ENCODE assay signal across 10 cellular contexts in genomic region chr3:138180375-138181029, GRCh38. TPM values are rescaled to one million over a fixed set of nuclear protein-coding genes. Genes with fewer than 3 reads are reported as not detected.
DNase-seq lines count a peak whose midpoint lies in the region; ATAC-seq, FAIRE-seq and TF ChIP-seq lines count a peak whose summit lies in the region.
"Had no signal": no experiment of that assay in that cellular context is flagged by ENCODE, and none has a peak within 500 bp of the region (broad histone marks: within the 10 kb centered on the region; RNA-seq: fewer than 3 reads in every experiment).

No MANE protein-coding gene starts in this region.

- 7 to 12% methylated on average over 2 of the region's 2 CpGs for WGBS in gastroesophageal sphincter (ENCODE audit: low coverage in 1 of 2), 2 donors
- 2 to 10% (median 3%) methylated on average over 2 of the region's 2 CpGs for WGBS in small intestine, 3 donors

- H3K27me3 ChIP-seq in WERI-Rb-1 (ENCODE audit: insufficient read depth, low read depth, severe bottlenecking), result no peaks in the 10 kb centered on the region
- H3K27me3 ChIP-seq in gastroesophageal sphincter, result no peaks in the 10 kb centered on the region
- H3K27me3 ChIP-seq in small intestine (ENCODE audit: control insufficient read depth in 2 of 2, insufficient read depth in 2 of 2, low read length in 2 of 2), result no peaks in the 10 kb centered on the region

- no peaks in the 10 kb centered on the region for H3K9me3 ChIP-seq in WERI-Rb-1 (ENCODE audit: severe bottlenecking)
- H3K9me3 ChIP-seq in gastroesophageal sphincter, result no peaks in the 10 kb centered on the region
- no peaks in the 10 kb centered on the region for H3K9me3 ChIP-seq in small intestine (ENCODE audit: control insufficient read depth, low read depth)

- TF ChIP-seq CTCF in GM12873 (IDR thresholded peaks at IDR 0.05; ENCODE audit: insufficient read depth, low read depth, low read length, missing control alignments) (peak; percentile 63), WERI-Rb-1 (IDR thresholded peaks at IDR 0.05; ENCODE audit: low read depth, low read length) (no peak), gastroesophageal sphincter (IDR thresholded peaks at IDR 0.05) (peak; percentile 9 to 47 (median 28))

- H3K4me3 ChIP-seq in WERI-Rb-1 (ENCODE audit: low read depth, low read length) (no peak overlapping the region), gastroesophageal sphincter (no peak overlapping the region), small intestine (ENCODE audit: low read depth in 1 of 2, low read length in 2 of 2) (no peak overlapping the region)

- peak; percentile 59 for FAIRE-seq in small intestine (lab: Jason Lieb, UNC)

- H3K27ac ChIP-seq in WERI-Rb-1, result no peak overlapping the region
- H3K27ac ChIP-seq in gastroesophageal sphincter, result no peak overlapping the region
- no peak overlapping the region for H3K27ac ChIP-seq in small intestine (ENCODE audit: low read depth in 1 of 2, low read length in 1 of 2)
- H3K27ac ChIP-seq: epithelial cell of prostate had no signal

- H3K4me1 ChIP-seq in gastroesophageal sphincter, result peaks cover 0 to under 1% (median 0%) of the 10 kb centered on the region in 3 donors
- H3K4me1 ChIP-seq in small intestine (ENCODE audit: control insufficient read depth in 2 of 2, insufficient read depth in 1 of 2, low read depth in 1 of 2, low read length in 1 of 2), result no peaks in the 10 kb centered on the region

- DNase-seq in AG08395 (ENCODE audit: low spot score) (peak; percentile 10), NCI-H2171 (lab: John Stamatoyannopoulos, UW) (peak; percentile 8), WERI-Rb-1 (peak; percentile 38), small intestine (peak; percentile 66)
- DNase-seq in activated T-cell treated with anti-CD3 and anti-CD28 coated beads, Interleukin-2, amount 50 U/mL, for 48 hours, result no peak

- no peak for TF ChIP-seq EP300 in gastroesophageal sphincter (IDR thresholded peaks at IDR 0.05)

- no peak for TF ChIP-seq POLR2A in gastroesophageal sphincter (IDR thresholded peaks at IDR 0.05)

- ATAC-seq in HG03108 (IDR thresholded peaks at IDR 0.05; ENCODE audit: unreplicated experiment), result peak; percentile 72
- no peak for ATAC-seq in gastroesophageal sphincter

- H3K36me3 ChIP-seq in WERI-Rb-1 (no peaks in the 10 kb centered on the region), gastroesophageal sphincter (no peaks in the 10 kb centered on the region), small intestine (ENCODE audit: control insufficient read depth in 2 of 2, insufficient read depth in 2 of 2, low read length in 2 of 2) (no peaks in the 10 kb centered on the region)

RNA-seq across cellular contexts. Expression of gene DBR1, which starts 5.8 kb away (rescaled TPM):
- total RNA-seq in gastroesophageal sphincter, result 10 to 100 TPM; 11.2 to 16.4 (median 14.2) TPM
- 1 to 10 TPM; 4.9 to 8.4 (median 6.5) TPM for polyA plus RNA-seq in small intestine

RNA-seq across cellular contexts. Expression of gene ARMC8, which starts 6.6 kb away (rescaled TPM):
- 100 to 1,000 TPM in 2 of 4 donors, 10 to 100 TPM in 2; 76.0 to 102 (median 91.6) TPM for total RNA-seq in gastroesophageal sphincter
- 10 to 100 TPM in 2 of 3 donors, 1 to 10 TPM in 1; 9.5 to 12.5 (median 11.2) TPM for polyA plus RNA-seq in small intestine

RNA-seq across cellular contexts. Expression of gene A4GNT, which starts 48.3 kb away (rescaled TPM):
- total RNA-seq in gastroesophageal sphincter, result under 1 TPM in 1 of 4 donors, not detected in 3; 0.46 TPM
- not detected for polyA plus RNA-seq in small intestine
- polyA plus RNA-seq: thymus had no signal

Comparison
In these comparisons a context has a peak if more than half of its experiments do, and no peak if none do; other contexts are left out.
1. DNase-seq: peak in AG08395 (single experiment), NCI-H2171 (single experiment), WERI-Rb-1 (single experiment) and small intestine (single experiment); none in activated T-cell treated with anti-CD3 and anti-CD28 coated beads, Interleukin-2, amount 50 U/mL, for 48 hours (0 of 2).